Comparison of ENCODE assay signal across 1 cellular context in the genomic region with DNA sequence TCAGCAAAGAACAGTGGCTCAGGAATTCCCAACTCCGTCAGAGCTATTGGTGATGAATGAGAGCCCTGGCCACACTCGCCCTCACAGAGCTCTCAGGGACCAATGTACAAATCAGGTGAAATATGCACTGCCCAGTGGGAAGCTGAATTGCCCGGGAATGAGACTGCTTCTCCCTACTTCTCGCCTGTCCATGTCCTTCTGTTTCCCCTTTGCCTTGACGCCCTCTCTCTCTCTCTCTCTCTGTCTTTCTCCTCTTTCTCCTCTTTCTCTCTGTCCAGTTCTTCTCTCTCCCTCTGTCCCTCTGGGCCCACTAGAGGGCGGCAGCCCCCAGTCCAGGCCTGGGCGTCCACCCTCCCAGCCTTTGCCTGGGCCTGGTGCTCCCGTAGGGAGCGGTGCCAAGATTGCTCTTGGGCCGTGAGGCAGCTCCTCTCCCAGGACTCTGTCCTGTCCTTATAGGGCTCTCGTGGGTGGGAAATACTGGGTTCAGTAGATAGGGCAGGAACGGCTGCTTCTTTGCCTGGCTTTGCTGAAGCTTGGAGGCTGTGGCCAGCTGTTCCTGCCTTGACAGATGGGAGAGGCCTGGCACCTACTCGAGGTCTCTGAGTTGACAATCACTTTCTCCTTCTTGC.
A peak's percentile ranks its signal among the peaks of the same experiment; 100 is the strongest.
TF ChIP-seq lines count a peak whose summit lies in the region.

No MANE protein-coding gene starts in this region.

TF ChIP-seq in H1, 55 proteins besides CTCF, POLR2A, EP300 and RAD21:
- no peak for TF ChIP-seq CEBPB (IDR thresholded peaks at IDR 0.05; ENCODE audit: low read depth, low read length)
- no peak for TF ChIP-seq MAFK (IDR thresholded peaks at IDR 0.05; ENCODE audit: low read depth, low read length)
- TF ChIP-seq, protein P1, sequence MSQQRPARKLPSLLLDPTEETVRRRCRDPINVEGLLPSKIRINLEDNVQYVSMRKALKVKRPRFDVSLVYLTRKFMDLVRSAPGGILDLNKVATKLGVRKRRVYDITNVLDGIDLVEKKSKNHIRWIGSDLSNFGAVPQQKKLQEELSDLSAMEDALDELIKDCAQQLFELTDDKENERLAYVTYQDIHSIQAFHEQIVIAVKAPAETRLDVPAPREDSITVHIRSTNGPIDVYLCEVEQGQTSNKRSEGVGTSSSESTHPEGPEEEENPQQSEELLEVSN (IDR thresholded peaks at IDR 0.05), result peak; percentile 31; the same call in 1 of the 2 replicates
- TF ChIP-seq TBP (IDR thresholded peaks at IDR 0.05; ENCODE audit: low read depth, low read length), result peak; percentile 46; the same call in 1 of the 2 replicates
- no peak for TF ChIP-seq RBBP5 (IDR thresholded peaks at IDR 0.05; ENCODE audit: borderline replicate concordance, low read depth, low read length)
TF ChIP-seq in H1: peak in this region for 2.
